Comparison of ENCODE assay signal across 23 cellular contexts in the genomic region with DNA sequence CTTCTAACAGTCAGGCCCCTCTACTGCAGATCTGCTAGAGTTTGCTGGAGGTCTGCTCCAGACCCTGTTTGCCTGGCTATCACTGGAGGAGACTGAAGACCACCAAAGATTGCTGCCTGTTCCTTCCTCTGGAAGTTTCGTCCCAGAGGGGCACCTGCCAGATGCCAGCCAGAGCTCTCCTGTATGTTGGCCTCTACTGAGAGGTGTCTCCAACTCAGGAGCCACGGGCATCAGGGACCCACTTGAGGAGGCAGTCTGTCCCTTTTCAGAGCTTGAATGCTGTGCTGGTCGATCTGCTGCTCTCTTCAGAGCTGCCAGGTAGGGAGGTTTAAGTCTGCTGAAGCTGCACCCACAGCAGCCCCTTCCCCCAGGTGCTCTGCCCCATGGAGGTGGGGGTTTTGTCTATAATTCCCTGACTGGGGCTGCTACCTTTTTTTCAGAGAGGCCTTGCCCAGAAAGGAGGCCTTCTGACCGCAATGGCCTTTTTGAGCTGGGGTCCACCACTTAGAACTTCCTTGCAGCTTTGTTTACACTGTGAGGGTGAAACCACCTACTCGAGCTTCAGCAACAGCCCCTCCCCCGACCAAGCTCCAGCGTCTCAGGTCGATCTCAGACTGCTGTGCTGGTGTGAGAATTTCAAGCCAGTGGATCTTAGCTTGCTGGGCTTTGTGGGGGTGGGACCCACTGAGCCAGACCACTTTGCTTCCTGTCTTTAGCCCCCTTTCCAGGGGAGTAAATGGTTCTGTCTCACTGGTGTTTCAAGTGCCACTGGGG.
"Had no signal": no experiment of that assay in that cellular context is flagged by ENCODE, and none has a peak within 500 bp of the region (broad histone marks: within the 10 kb centered on the region; RNA-seq: fewer than 3 reads in every experiment).

No MANE protein-coding gene starts in this region.

- H3K4me3 Mint-ChIP-seq: activated CD4-positive, alpha-beta memory T cell treated with anti-CD3 and anti-CD28 coated beads, Interleukin-2, amount 10 ng/mL, durations not matched to agents 7 days and 5 days; activated CD4-positive, alpha-beta T cell treated with anti-CD3 and anti-CD28 coated beads for 36 hours; activated naive CD8-positive, alpha-beta T cell treated with anti-CD3 and anti-CD28 coated beads, Interleukin-2, amount 10 ng/mL, durations not matched to agents 7 days and 5 days; activated T-cell treated with anti-CD3 and anti-CD28 coated beads, Interleukin-2, amount 50 U/mL, for 72 hours had no signal

- H3K27me3 ChIP-seq: adrenal gland, Peyer's patch, SJCRH30 had no signal

- H3K4me2 ChIP-seq: KMS-11, SK-N-SH had no signal

- H3K9me2 ChIP-seq: SK-N-SH had no signal

- H3K9ac ChIP-seq: KMS-11, SK-N-SH had no signal

- H3K9me3 ChIP-seq: adrenal gland, Peyer's patch, SJCRH30, SK-N-SH had no signal

- H3K4me1 Mint-ChIP-seq: activated CD4-positive, alpha-beta memory T cell treated with anti-CD3 and anti-CD28 coated beads, Interleukin-2, amount 10 ng/mL, durations not matched to agents 7 days and 5 days; activated CD4-positive, alpha-beta T cell treated with anti-CD3 and anti-CD28 coated beads for 36 hours; activated naive CD8-positive, alpha-beta T cell treated with anti-CD3 and anti-CD28 coated beads, Interleukin-2, amount 10 ng/mL, durations not matched to agents 7 days and 5 days had no signal

- H3K27ac ChIP-seq: adrenal gland, KMS-11, Peyer's patch, RWPE1, SJCRH30, VCaP had no signal

- ATAC-seq: activated CD4-positive, alpha-beta T cell treated with anti-CD3 and anti-CD28 coated beads for 36 hours; activated T-cell treated with anti-CD3 and anti-CD28 coated beads, Interleukin-2, amount 50 U/mL, for 72 hours had no signal

- H3K4me1 ChIP-seq: adrenal gland, Peyer's patch, SJCRH30 had no signal

- H3K9me3 Mint-ChIP-seq: activated CD4-positive, alpha-beta memory T cell treated with anti-CD3 and anti-CD28 coated beads, Interleukin-2, amount 10 ng/mL, durations not matched to agents 7 days and 5 days; activated naive CD8-positive, alpha-beta T cell treated with anti-CD3 and anti-CD28 coated beads, Interleukin-2, amount 10 ng/mL, durations not matched to agents 7 days and 5 days; activated T-helper 2 cell treated with anti-CD3 and anti-CD28 coated beads, Interferon-gamma antibody, Interleukin-2, Interleukin-4, amounts not matched to agents 10 μg/mL and 5 μg/mL and 100 μg/mL, durations not matched to agents 14 hours and 24 hours and 36 hours had no signal

- H3K4me3 ChIP-seq: adrenal gland, Peyer's patch, SJCRH30 had no signal

- H3K36me3 Mint-ChIP-seq: activated naive CD8-positive, alpha-beta T cell treated with anti-CD3 and anti-CD28 coated beads, Interleukin-2, amount 10 ng/mL, durations not matched to agents 7 days and 5 days had no signal

- H3K36me3 ChIP-seq: adrenal gland, Peyer's patch, SJCRH30 had no signal

- H3K27me3 Mint-ChIP-seq: activated CD4-positive, alpha-beta memory T cell treated with anti-CD3 and anti-CD28 coated beads, Interleukin-2, amount 10 ng/mL, durations not matched to agents 7 days and 5 days; activated CD4-positive, alpha-beta T cell treated with anti-CD3 and anti-CD28 coated beads for 36 hours; activated naive CD8-positive, alpha-beta T cell treated with anti-CD3 and anti-CD28 coated beads, Interleukin-2, amount 10 ng/mL, durations not matched to agents 7 days and 5 days had no signal

- DNase-seq: activated CD4-positive, alpha-beta memory T cell treated with anti-CD3 and anti-CD28 coated beads, Interleukin-2, amount 10 ng/mL, durations not matched to agents 7 days and 5 days; activated CD4-positive, alpha-beta T cell treated with anti-CD3 and anti-CD28 coated beads for 36 hours; activated CD4-positive, alpha-beta T cell treated with anti-CD3 and anti-CD28 coated beads, Interleukin-2, amount 50 U/mL, for 1 hour; activated CD8-positive, alpha-beta memory T cell treated with anti-CD3 and anti-CD28 coated beads, Interleukin-2, amount 50 U/mL, for 4 hours; activated naive CD4-positive, alpha-beta T cell treated with anti-CD3 and anti-CD28 coated beads, Interleukin-2, amount 50 U/mL, for 16 hours; activated naive CD8-positive, alpha-beta T cell treated with anti-CD3 and anti-CD28 coated beads, Interleukin-2, amount 10 ng/mL, durations not matched to agents 7 days and 5 days; activated T-cell treated with anti-CD3 and anti-CD28 coated beads, Interleukin-2, amount 50 U/mL, for 72 hours; adrenal gland; anterior cingulate cortex; NCI-H1092; NCI-H1417; NCI-H1930; NCI-H510A treated with DMSO at 0.1 percent for 48 hours; NCI-H69; Peyer's patch; Right ventricle myocardium superior; SJCRH30; SK-N-SH; T-helper 1 cell had no signal

- H3K27ac Mint-ChIP-seq: activated CD4-positive, alpha-beta memory T cell treated with anti-CD3 and anti-CD28 coated beads, Interleukin-2, amount 10 ng/mL, durations not matched to agents 7 days and 5 days; activated CD4-positive, alpha-beta T cell treated with anti-CD3 and anti-CD28 coated beads for 36 hours; activated naive CD8-positive, alpha-beta T cell treated with anti-CD3 and anti-CD28 coated beads, Interleukin-2, amount 10 ng/mL, durations not matched to agents 7 days and 5 days; activated T-cell treated with anti-CD3 and anti-CD28 coated beads, Interleukin-2, amount 50 U/mL, for 72 hours; activated T-helper 2 cell treated with anti-CD3 and anti-CD28 coated beads, Interferon-gamma antibody, Interleukin-2, Interleukin-4, amounts not matched to agents 10 μg/mL and 5 μg/mL and 100 μg/mL, durations not matched to agents 14 hours and 24 hours and 36 hours had no signal
